ENCODE assay signal across 24 cellular contexts in genomic region chr10:32357056-32357735, GRCh38. TPM values are rescaled to one million over a fixed set of nuclear protein-coding genes. Genes with fewer than 3 reads are reported as not detected.
DNase-seq lines count a peak whose midpoint lies in the region; ATAC-seq and TF ChIP-seq lines count a peak whose summit lies in the region.
"Had no signal": no experiment of that assay in that cellular context is flagged by ENCODE, and none has a peak within 500 bp of the region (broad histone marks: within the 10 kb centered on the region; RNA-seq: fewer than 3 reads in every experiment).

No MANE protein-coding gene starts in this region.

- no peak for TF ChIP-seq CTCF in stomach (IDR thresholded peaks at IDR 0.05)

- no peaks in the 10 kb centered on the region for H3K27me3 Mint-ChIP-seq in activated CD8-positive, alpha-beta T cell treated with anti-CD3 and anti-CD28 coated beads, Interleukin-2, amount 10 ng/mL, durations not matched to agents 7 days and 5 days (ENCODE audit: low read depth)
- no peaks in the 10 kb centered on the region for H3K27me3 Mint-ChIP-seq in central memory CD8-positive, alpha-beta T cell
- H3K27me3 Mint-ChIP-seq: progenitor cell of endocrine pancreas, type B pancreatic cell had no signal

- ATAC-seq in activated CD8-positive, alpha-beta T cell treated with anti-CD3 and anti-CD28 coated beads, Interleukin-2, amount 10 ng/mL, durations not matched to agents 7 days and 5 days: peak; percentile 78
- ATAC-seq in central memory CD8-positive, alpha-beta T cell (replicated peaks; ENCODE audit: extremely low read depth, poor library complexity, severe bottlenecking): peak; percentile 81
- ATAC-seq in HG03378 (IDR thresholded peaks at IDR 0.05; ENCODE audit: unreplicated experiment): no peak
- ATAC-seq: GM12878, heart left ventricle, left lung had no signal

- no peak for TF ChIP-seq POLR2A in stomach (IDR thresholded peaks at IDR 0.05)

- no peaks in the 10 kb centered on the region for H3K36me3 ChIP-seq in stomach
- H3K36me3 ChIP-seq: brain microvascular endothelial cell, left lung, neural progenitor cell had no signal

- peak overlapping the region; percentile 94 for H3K27ac Mint-ChIP-seq in activated CD8-positive, alpha-beta T cell treated with anti-CD3 and anti-CD28 coated beads, Interleukin-2, amount 10 ng/mL, durations not matched to agents 7 days and 5 days
- peak overlapping the region; percentile 71 for H3K27ac Mint-ChIP-seq in central memory CD8-positive, alpha-beta T cell (ENCODE audit: low read depth)
- H3K27ac Mint-ChIP-seq: neural progenitor cell, type B pancreatic cell had no signal

- peaks cover 31% of the 10 kb centered on the region for H3K36me3 Mint-ChIP-seq in activated CD8-positive, alpha-beta T cell treated with anti-CD3 and anti-CD28 coated beads, Interleukin-2, amount 10 ng/mL, durations not matched to agents 7 days and 5 days (ENCODE audit: low read depth)
- peaks cover 8% of the 10 kb centered on the region for H3K36me3 Mint-ChIP-seq in central memory CD8-positive, alpha-beta T cell (ENCODE audit: insufficient read depth)

- intact Hi-C loops in stomach (cut with DNase I; ENCODE audit: low total_unique reads): no loop called here

- peaks cover 12 to 55% (median 31%) of the 10 kb centered on the region in 4 donors for H3K4me1 ChIP-seq in stomach
- H3K4me1 ChIP-seq: neural progenitor cell had no signal

- CTCF ChIA-PET in activated CD8-positive, alpha-beta T cell treated with anti-CD3 and anti-CD28 coated beads, Interleukin-2, amount 10 ng/mL, durations not matched to agents 7 days and 5 days (lab: Charles Lee): interaction anchor here (0.8 to 1.6 kb wide), 9 partner anchors 9 to 102 kb away, joined by 3 to 7 read pairs (median 4); no protein-coding TSS in a partner anchor

- 84 to 90% (median 88%) methylated on average over 8 of the region's 8 CpGs for WGBS in stomach, 5 donors

- H3K27ac ChIP-seq in stomach: peak overlapping the region in 3 of 5 donors; percentile 12 to 20 (median 18)
- H3K27ac ChIP-seq: brain microvascular endothelial cell, coronary artery, GM23248, left lung, neural progenitor cell had no signal

- TF ChIP-seq EP300 in stomach (IDR thresholded peaks at IDR 0.05): no peak

- no peaks in the 10 kb centered on the region for H3K27me3 ChIP-seq in stomach
- H3K27me3 ChIP-seq: brain microvascular endothelial cell, heart left ventricle, left lung, neural progenitor cell had no signal

- H3K9me3 ChIP-seq in stomach: no peaks in the 10 kb centered on the region
- H3K9me3 ChIP-seq: left lung had no signal

- H3K4me1 Mint-ChIP-seq in activated CD8-positive, alpha-beta T cell treated with anti-CD3 and anti-CD28 coated beads, Interleukin-2, amount 10 ng/mL, durations not matched to agents 7 days and 5 days (ENCODE audit: low read depth): peaks cover 72% of the 10 kb centered on the region
- peaks cover 60% of the 10 kb centered on the region for H3K4me1 Mint-ChIP-seq in central memory CD8-positive, alpha-beta T cell
- H3K4me1 Mint-ChIP-seq: neural progenitor cell had no signal

- no peak overlapping the region for H3K4me3 ChIP-seq in stomach
- H3K4me3 ChIP-seq: coronary artery, GM12878, GM23248, heart left ventricle, left lung, neural progenitor cell had no signal

- peak overlapping the region; percentile 64 for H3K4me3 Mint-ChIP-seq in activated CD8-positive, alpha-beta T cell treated with anti-CD3 and anti-CD28 coated beads, Interleukin-2, amount 10 ng/mL, durations not matched to agents 7 days and 5 days
- peak overlapping the region; percentile 63 for H3K4me3 Mint-ChIP-seq in central memory CD8-positive, alpha-beta T cell
- H3K4me3 Mint-ChIP-seq: neural progenitor cell, type B pancreatic cell had no signal

- peaks cover 14% of the 10 kb centered on the region for H3K9me3 Mint-ChIP-seq in activated CD8-positive, alpha-beta T cell treated with anti-CD3 and anti-CD28 coated beads, Interleukin-2, amount 10 ng/mL, durations not matched to agents 7 days and 5 days (ENCODE audit: insufficient read depth)
- no peaks in the 10 kb centered on the region for H3K9me3 Mint-ChIP-seq in central memory CD8-positive, alpha-beta T cell

- POLR2A ChIA-PET in activated CD8-positive, alpha-beta T cell treated with anti-CD3 and anti-CD28 coated beads, Interleukin-2, amount 10 ng/mL, durations not matched to agents 7 days and 5 days (lab: Charles Lee): interaction anchor here (0.7 to 2.1 kb wide), 3 partner anchors 10 to 19 kb away, joined by 3 to 22 read pairs (median 6); partner anchors contain the start of gene EPC1

- DNase-seq in activated naive CD4-positive, alpha-beta T cell treated with Interleukin-2 at 50 U/mL for 16 hours: peak; percentile 32
- DNase-seq in activated naive CD4-positive, alpha-beta T cell (lab: John Stamatoyannopoulos, UW): no peak
- DNase-seq in activated CD8-positive, alpha-beta T cell treated with anti-CD3 and anti-CD28 coated beads, Interleukin-2, amount 10 ng/mL, durations not matched to agents 7 days and 5 days: peak; percentile 63
- peak in 1 of 2 donors; percentile 30 for DNase-seq in central memory CD8-positive, alpha-beta T cell (ENCODE audit: low spot score in 2 of 2)
- DNase-seq in stomach (no peak), iPS-NIHi11 (ENCODE audit: low spot score) (no peak), C1 segment of cervical spinal cord (lab: John Stamatoyannopoulos, UW) (no peak)
- DNase-seq: activated CD8-positive, alpha-beta memory T cell treated with anti-CD3 and anti-CD28 coated beads for 24 hours; brain microvascular endothelial cell; GM23248; heart left ventricle; left lung; midbrain; MM.1S; NCI-H146; NCI-H2171 treated with DMSO at 0.1 percent for 48 hours; Right ventricle myocardium superior; stimulated activated naive CD4-positive, alpha-beta T cell treated with Interleukin-2 at 50 U/mL for 16 hours had no signal

RNA-seq across cellular contexts. Expression of gene EPC1, which starts 10.2 kb away (rescaled TPM):
- 10 to 100 TPM; 40.9 to 43.5 TPM for total RNA-seq in activated CD8-positive, alpha-beta T cell treated with anti-CD3 and anti-CD28 coated beads, Interleukin-2, amount 10 ng/mL, durations not matched to agents 7 days and 5 days
- total RNA-seq in stomach: 100 to 1,000 TPM in 1 of 5 donors, 10 to 100 TPM in 4; 31.2 to 182 (median 48.1) TPM
- 1 to 10 TPM; 9.2 to 9.9 (median 9.7) TPM for polyA plus RNA-seq in stomach

Comparison
In these comparisons a context has a peak if more than half of its experiments do, and no peak if none do; other contexts are left out.
1. DNase-seq: peak in activated naive CD4-positive, alpha-beta T cell treated with Interleukin-2 at 50 U/mL for 16 hours (single experiment) and activated CD8-positive, alpha-beta T cell treated with anti-CD3 and anti-CD28 coated beads, Interleukin-2, amount 10 ng/mL, durations not matched to agents 7 days and 5 days (single experiment); none in activated naive CD4-positive, alpha-beta T cell (0 of 4), stomach (single experiment), iPS-NIHi11 (single experiment) and C1 segment of cervical spinal cord (0 of 14).